In the genomic region with DNA sequence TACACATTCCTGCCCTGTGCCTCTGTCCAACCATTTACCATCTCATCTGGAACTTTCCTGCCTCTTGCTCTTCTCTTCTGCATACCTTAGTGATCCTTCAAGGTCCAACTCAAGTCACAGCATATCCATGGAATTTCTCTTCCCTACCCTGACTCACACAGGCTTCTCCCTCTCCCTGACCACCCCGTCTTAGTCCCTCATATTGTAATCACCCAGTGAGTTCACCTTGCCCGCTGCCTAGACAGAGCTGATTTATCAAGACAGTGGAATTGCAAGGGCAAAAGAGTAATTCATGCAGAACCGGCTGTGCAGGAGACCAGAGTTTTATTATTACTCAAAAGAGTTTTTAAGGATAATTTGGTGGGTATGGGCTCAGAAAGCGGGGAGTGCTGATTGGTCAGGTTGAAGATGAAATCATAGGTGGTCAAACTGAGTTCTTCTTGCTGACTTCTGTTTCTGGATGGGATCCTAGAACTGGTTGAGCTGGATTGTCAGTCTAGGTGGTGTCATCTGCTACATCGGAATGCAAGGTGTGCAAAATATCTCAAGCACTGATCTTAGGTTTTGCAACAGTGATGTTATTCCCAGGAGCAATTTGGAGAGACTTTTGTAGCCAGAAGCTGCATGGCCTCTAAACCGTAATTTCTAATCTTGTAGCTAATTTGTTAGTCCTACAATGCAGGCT, we compare ENCODE assay signal across 18 cellular contexts.
"Had no signal": no experiment of that assay in that cellular context is flagged by ENCODE, and none has a peak within 500 bp of the region (broad histone marks: within the 10 kb centered on the region; RNA-seq: fewer than 3 reads in every experiment).

No MANE protein-coding gene starts in this region.

- H2AFZ ChIP-seq: neural progenitor cell had no signal

- H3K4me3 ChIP-seq: coronary artery, mucosa of descending colon, neural progenitor cell, psoas muscle, upper lobe of left lung had no signal

- ATAC-seq: activated CD8-positive, alpha-beta T cell treated with anti-CD3 and anti-CD28 coated beads for 36 hours; left lobe of liver; mucosa of descending colon; naive thymus-derived CD4-positive, alpha-beta T cell; psoas muscle; right cardiac atrium; stimulated activated naive CD8-positive, alpha-beta T cell treated with anti-CD3 and anti-CD28 coated beads, Interleukin-15, amount 100 ng/mL, for 72 hours had no signal

- H3K36me3 ChIP-seq: neural progenitor cell, upper lobe of left lung had no signal

- H3K9me3 ChIP-seq: mucosa of descending colon, psoas muscle, upper lobe of left lung had no signal

- H3K27me3 ChIP-seq: neural progenitor cell, upper lobe of left lung had no signal

- H3K4me1 ChIP-seq: psoas muscle had no signal

- DNase-seq: activated B cell treated with CpG ODN at 0.5 μM for 24 hours; activated CD4-positive, alpha-beta T cell treated with anti-CD3 and anti-CD28 coated beads for 4 hours; activated CD8-positive, alpha-beta T cell treated with anti-CD3 and anti-CD28 coated beads for 36 hours; activated naive CD4-positive, alpha-beta T cell treated with Interleukin-2 at 50 U/mL for 16 hours; activated naive CD8-positive, alpha-beta T cell treated with anti-CD3 and anti-CD28 coated beads, Interleukin-2, amount 10 ng/mL, durations not matched to agents 7 days and 5 days; activated T-cell treated with anti-CD3 and anti-CD28 coated beads, Interleukin-2, amount 50 U/mL, for 24 hours; amygdala; hippocampal formation; mucosa of descending colon; naive thymus-derived CD4-positive, alpha-beta T cell; psoas muscle; right cardiac atrium; stimulated activated CD4-positive, alpha-beta T cell treated with anti-CD3 and anti-CD28 coated beads, Interleukin-2, amount 100 ng/mL, for 48 hours; stimulated activated naive CD8-positive, alpha-beta T cell treated with anti-CD3 and anti-CD28 coated beads, Interleukin-15, amount 100 ng/mL, for 72 hours; upper lobe of left lung had no signal

- H3K9ac ChIP-seq: neural progenitor cell had no signal

- H3K4me2 ChIP-seq: neural progenitor cell had no signal

- H3K27ac ChIP-seq: coronary artery, neural progenitor cell, psoas muscle, upper lobe of left lung had no signal
